In genomic region chr6:110875548-110876169, GRCh38 we compare ENCODE assay signal across 1 cellular context.
A peak's percentile ranks its signal among the peaks of the same experiment; 100 is the strongest.
TF ChIP-seq lines count a peak whose summit lies in the region.

No MANE protein-coding gene starts in this region.

TF ChIP-seq in HepG2, 621 proteins besides CTCF, POLR2A, EP300 and RAD21 (continued from another document and continues in another):
- TF ChIP-seq ZGPAT (CRISPR knock-in tag; IDR thresholded peaks at IDR 0.05) (peak; percentile 19; the same call in 1 of the 2 replicates), ZC3H4 (CRISPR knock-in tag; IDR thresholded peaks at IDR 0.05; ENCODE audit: borderline replicate concordance) (no peak), ZNF264 (CRISPR knock-in tag; IDR thresholded peaks at IDR 0.05) (no peak), SATB2 (CRISPR knock-in tag; IDR thresholded peaks at IDR 0.05) (no peak), ZSCAN22 (CRISPR knock-in tag; IDR thresholded peaks at IDR 0.05) (no peak), IRF2 (CRISPR knock-in tag; IDR thresholded peaks at IDR 0.05) (no peak), ZNF567 (CRISPR knock-in tag; IDR thresholded peaks at IDR 0.05; ENCODE audit: borderline replicate concordance) (no peak), MIER2 (CRISPR knock-in tag; IDR thresholded peaks at IDR 0.05) (no peak), ZBTB10 (CRISPR knock-in tag; IDR thresholded peaks at IDR 0.05; ENCODE audit: borderline replicate concordance) (peak; percentile 60; the same call in 1 of the 2 replicates), NRL (CRISPR knock-in tag; IDR thresholded peaks at IDR 0.05; ENCODE audit: borderline replicate concordance) (no peak), HMG20B (CRISPR knock-in tag; conservative IDR thresholded peaks at IDR 0.05) (no peak), MED8 (CRISPR knock-in tag; IDR thresholded peaks at IDR 0.05; ENCODE audit: insufficient replicate concordance) (no peak), ZNF484 (CRISPR knock-in tag; IDR thresholded peaks at IDR 0.05; ENCODE audit: borderline replicate concordance, low read depth) (no peak), HBP1 (CRISPR knock-in tag; IDR thresholded peaks at IDR 0.05; ENCODE audit: low read depth) (no peak), HHEX (CRISPR knock-in tag; IDR thresholded peaks at IDR 0.05) (no peak), SCMH1 (CRISPR knock-in tag; IDR thresholded peaks at IDR 0.05; ENCODE audit: borderline replicate concordance) (no peak), TERF1 (CRISPR knock-in tag; IDR thresholded peaks at IDR 0.05) (no peak), RNF219 (CRISPR knock-in tag; IDR thresholded peaks at IDR 0.05) (no peak; the same call in 1 of the 2 replicates), ZNF607 (CRISPR knock-in tag; IDR thresholded peaks at IDR 0.05; ENCODE audit: borderline replicate concordance) (no peak), BRD4 (CRISPR knock-in tag; IDR thresholded peaks at IDR 0.05) (no peak), REXO4 (CRISPR knock-in tag; IDR thresholded peaks at IDR 0.05; ENCODE audit: borderline replicate concordance) (0 out of 2 replicates have a peak, but pooled peaks have one; percentile 37), LBX2 (CRISPR knock-in tag; IDR thresholded peaks at IDR 0.05; ENCODE audit: borderline replicate concordance) (peak; percentile 33; the same call in 1 of the 2 replicates), SRSF9 (IDR thresholded peaks at IDR 0.05; ENCODE audit: borderline replicate concordance, insufficient read depth, low read depth, low read length, poor library complexity, severe bottlenecking) (no peak), LRRFIP1 (CRISPR knock-in tag; conservative IDR thresholded peaks at IDR 0.05) (no peak), BHLHE40 (IDR thresholded peaks at IDR 0.05; ENCODE audit: low read length) (no peak), ZFYVE20 (CRISPR knock-in tag; IDR thresholded peaks at IDR 0.05; ENCODE audit: borderline replicate concordance, low read depth) (no peak), SP2 (CRISPR knock-in tag; IDR thresholded peaks at IDR 0.05) (no peak), PHB2 (IDR thresholded peaks at IDR 0.05; ENCODE audit: partially characterized antibody) (no peak), ZNF547 (CRISPR knock-in tag; IDR thresholded peaks at IDR 0.05) (peak; percentile 35; the same call in 1 of the 2 replicates), ZBTB21 (CRISPR knock-in tag; IDR thresholded peaks at IDR 0.05) (no peak), GPN1 (CRISPR knock-in tag; IDR thresholded peaks at IDR 0.05; ENCODE audit: borderline replicate concordance) (no peak), ZBTB43 (CRISPR knock-in tag; conservative IDR thresholded peaks at IDR 0.05) (no peak), HNF1B (CRISPR knock-in tag; IDR thresholded peaks at IDR 0.05) (no peak), ZNF512 (CRISPR knock-in tag; IDR thresholded peaks at IDR 0.05) (no peak), ZFP62 (CRISPR knock-in tag; IDR thresholded peaks at IDR 0.05) (no peak), SRY (CRISPR knock-in tag; IDR thresholded peaks at IDR 0.05) (no peak; the same call in 1 of the 2 replicates), ZNF709 (CRISPR knock-in tag; IDR thresholded peaks at IDR 0.05) (no peak), PBX3 (CRISPR knock-in tag; IDR thresholded peaks at IDR 0.05; ENCODE audit: borderline replicate concordance) (no peak), ZNF207 (IDR thresholded peaks at IDR 0.05; ENCODE audit: borderline replicate concordance) (no peak), NR1H2 (CRISPR knock-in tag; IDR thresholded peaks at IDR 0.05; ENCODE audit: borderline replicate concordance, low read depth) (no peak), TRAFD1 (CRISPR knock-in tag; IDR thresholded peaks at IDR 0.05; ENCODE audit: borderline replicate concordance) (no peak), ZBTB1 (CRISPR knock-in tag; IDR thresholded peaks at IDR 0.05; ENCODE audit: borderline replicate concordance) (no peak)
